Comparison of ENCODE assay signal across 9 cellular contexts in genomic region chr22:36262332-36262731, GRCh38. TPM values are rescaled to one million over a fixed set of nuclear protein-coding genes. Genes with fewer than 3 reads are reported as not detected.
DNase-seq lines count a peak whose midpoint lies in the region; ATAC-seq, FAIRE-seq and TF ChIP-seq lines count a peak whose summit lies in the region.
"Not testable (repeated sequence)": the region's sequence is repeated elsewhere in the genome, so short reads cannot be mapped to it uniquely, and the experiment has no call there.
"Had no signal": no experiment of that assay in that cellular context is flagged by ENCODE, and none has a peak within 500 bp of the region (broad histone marks: within the 10 kb centered on the region; RNA-seq: fewer than 3 reads in every experiment).

No MANE protein-coding gene starts in this region.

- not testable (repeated sequence) for H3K79me2 ChIP-seq in GM12878 (ENCODE audit: control insufficient read depth, insufficient read depth, low read length)

- peak; percentile 76 for FAIRE-seq in GM12878 (lab: Jason Lieb, UNC)

- not testable (repeated sequence) for TF ChIP-seq CTCF in GM12878 (IDR thresholded peaks at IDR 0.05 in 2 of 3, conservative IDR thresholded peaks at IDR 0.05 in 1 of 3; ENCODE audit: control insufficient read depth in 2 of 3, extremely low read depth in 1 of 3, insufficient read depth in 1 of 3, low read depth in 3 of 3, low read length in 3 of 3); natural killer cell (IDR thresholded peaks at IDR 0.05); testis (IDR thresholded peaks at IDR 0.05)

- not testable (repeated sequence) for TF ChIP-seq RAD21 in GM12878 (IDR thresholded peaks at IDR 0.05; ENCODE audit: insufficient read depth, low read depth, low read length)

- H3K9me3 Mint-ChIP-seq in activated CD4-positive, alpha-beta T cell treated with anti-CD3 and anti-CD28 coated beads, Interleukin-2, amount 10 ng/mL, durations not matched to agents 24 days and 14 days; activated naive CD4-positive, alpha-beta T cell treated with anti-CD3 and anti-CD28 coated beads, Interleukin-2, amount 50 U/mL, for 24 hours; effector memory CD8-positive, alpha-beta T cell; natural killer cell: not testable (repeated sequence)

- peaks cover 23% of the 10 kb centered on the region for H3K4me1 Mint-ChIP-seq in activated CD4-positive, alpha-beta T cell treated with anti-CD3 and anti-CD28 coated beads, Interleukin-2, amount 10 ng/mL, durations not matched to agents 24 days and 14 days
- H3K4me1 Mint-ChIP-seq in activated naive CD4-positive, alpha-beta T cell treated with anti-CD3 and anti-CD28 coated beads, Interleukin-2, amount 50 U/mL, for 24 hours = peaks cover 18% of the 10 kb centered on the region
- peaks cover 19 to 24% of the 10 kb centered on the region in 2 donors for H3K4me1 Mint-ChIP-seq in effector memory CD8-positive, alpha-beta T cell (ENCODE audit: low read depth in 2 of 2)
- peaks cover 17 to 25% of the 10 kb centered on the region in 2 donors for H3K4me1 Mint-ChIP-seq in natural killer cell

- not testable (repeated sequence) for TF ChIP-seq EP300 in GM12878 (IDR thresholded peaks at IDR 0.05; ENCODE audit: borderline replicate concordance in 1 of 2, control insufficient read depth in 1 of 2, low read depth in 2 of 2, low read length in 2 of 2)

- H3K4me3 ChIP-seq in GM12878, testis: not testable (repeated sequence)

- not testable (repeated sequence) for ATAC-seq in GM12878; effector memory CD8-positive, alpha-beta T cell (replicated peaks); natural killer cell

- in situ Hi-C loops in GM12878 (cut with MboI) = not testable (repeated sequence)

- RAD21 ChIA-PET in GM12878 (lab: Charles Lee; ENCODE audit: unreplicated experiment) = not testable (repeated sequence)

- H3K4me1 ChIP-seq in GM12878 (ENCODE audit: control insufficient read depth, insufficient read depth, low read length) = peaks cover 16% of the 10 kb centered on the region
- H3K4me1 ChIP-seq in testis = peaks cover 24% of the 10 kb centered on the region

- H2AFZ ChIP-seq in GM12878 (ENCODE audit: control insufficient read depth, low read depth, low read length) = not testable (repeated sequence)

- POLR2A ChIA-PET in GM12878 (lab: Charles Lee) = not testable (repeated sequence)

- H3K9me3 ChIP-seq in GM12878 (replicated peaks; ENCODE audit: control insufficient read depth, insufficient read depth, low read length); testis: not testable (repeated sequence)

- DNase-seq in activated CD4-positive, alpha-beta T cell treated with anti-CD3 and anti-CD28 coated beads, Interleukin-2, amount 10 ng/mL, durations not matched to agents 24 days and 14 days; GM12878 (ENCODE audit: low read depth, low spot score); effector memory CD8-positive, alpha-beta T cell; natural killer cell; testis: not testable (repeated sequence)
- DNase-seq in posterior vena cava (ENCODE audit: low spot score) = peak; percentile 72

- H3K27me3 Mint-ChIP-seq in activated CD4-positive, alpha-beta T cell treated with anti-CD3 and anti-CD28 coated beads, Interleukin-2, amount 10 ng/mL, durations not matched to agents 24 days and 14 days; activated naive CD4-positive, alpha-beta T cell treated with anti-CD3 and anti-CD28 coated beads, Interleukin-2, amount 50 U/mL, for 24 hours; effector memory CD8-positive, alpha-beta T cell; natural killer cell (ENCODE audit: low read depth in 2 of 2): not testable (repeated sequence)

- H3K36me3 Mint-ChIP-seq in activated CD4-positive, alpha-beta T cell treated with anti-CD3 and anti-CD28 coated beads, Interleukin-2, amount 10 ng/mL, durations not matched to agents 24 days and 14 days (ENCODE audit: low read depth) = peaks cover 76% of the 10 kb centered on the region
- peaks cover 16% of the 10 kb centered on the region for H3K36me3 Mint-ChIP-seq in activated naive CD4-positive, alpha-beta T cell treated with anti-CD3 and anti-CD28 coated beads, Interleukin-2, amount 50 U/mL, for 24 hours
- H3K36me3 Mint-ChIP-seq in effector memory CD8-positive, alpha-beta T cell (ENCODE audit: insufficient read depth) = peaks cover 69% of the 10 kb centered on the region
- not testable (repeated sequence) for H3K36me3 Mint-ChIP-seq in natural killer cell

- not testable (repeated sequence) for TF ChIP-seq POLR2A in GM12878 (IDR thresholded peaks at IDR 0.05; ENCODE audit: low read depth, low read length); testis (IDR thresholded peaks at IDR 0.05)

- not testable (repeated sequence) for H3K4me3 Mint-ChIP-seq in activated CD4-positive, alpha-beta T cell treated with anti-CD3 and anti-CD28 coated beads, Interleukin-2, amount 10 ng/mL, durations not matched to agents 24 days and 14 days; activated naive CD4-positive, alpha-beta T cell treated with anti-CD3 and anti-CD28 coated beads, Interleukin-2, amount 50 U/mL, for 24 hours; effector memory CD8-positive, alpha-beta T cell; natural killer cell

- H3K27ac ChIP-seq in GM12878 (ENCODE audit: control insufficient read depth, insufficient read depth) = not testable (repeated sequence)
- peak overlapping the region; percentile 61 to 65 for H3K27ac ChIP-seq in testis

- intact Hi-C loops in activated CD4-positive, alpha-beta T cell treated with anti-CD3 and anti-CD28 coated beads, Interleukin-2, amount 10 ng/mL, durations not matched to agents 24 days and 14 days (cut with micrococcal nuclease); GM12878 (cut with micrococcal nuclease; ENCODE audit: unreplicated experiment); natural killer cell (cut with micrococcal nuclease); posterior vena cava (cut with DNase I); testis (cut with DNase I; ENCODE audit: low total_unique reads): not testable (repeated sequence)

- not testable (repeated sequence) for H3K4me2 ChIP-seq in GM12878 (ENCODE audit: control insufficient read depth, insufficient read depth)

- H3K9ac ChIP-seq in GM12878 (ENCODE audit: control insufficient read depth, insufficient read depth, low read length) = not testable (repeated sequence)

- not testable (repeated sequence) for BruUV-seq in GM12878 (replicated peaks; lab: Mats Ljungman, UMichigan)

- not testable (repeated sequence) for H4K20me1 ChIP-seq in GM12878 (ENCODE audit: control insufficient read depth, insufficient read depth)

- SMC1A ChIA-PET in GM12878 (lab: Charles Lee; ENCODE audit: uncharacterized antibody, unreplicated experiment) = not testable (repeated sequence)

- peaks cover 6 to 19% of the 10 kb centered on the region in 2 experiments for H3K36me3 ChIP-seq in GM12878 (ENCODE audit: control insufficient read depth in 2 of 2, insufficient read depth in 2 of 2, low read length in 1 of 2)
- not testable (repeated sequence) for H3K36me3 ChIP-seq in testis (ENCODE audit: low read depth, missing control alignments)

- H3K27ac Mint-ChIP-seq in activated CD4-positive, alpha-beta T cell treated with anti-CD3 and anti-CD28 coated beads, Interleukin-2, amount 10 ng/mL, durations not matched to agents 24 days and 14 days = peak overlapping the region; percentile 41
- peak overlapping the region; percentile 39 for H3K27ac Mint-ChIP-seq in activated naive CD4-positive, alpha-beta T cell treated with anti-CD3 and anti-CD28 coated beads, Interleukin-2, amount 50 U/mL, for 24 hours
- peak overlapping the region; percentile 35 to 62 for H3K27ac Mint-ChIP-seq in effector memory CD8-positive, alpha-beta T cell
- peak overlapping the region; percentile 21 to 36 for H3K27ac Mint-ChIP-seq in natural killer cell

- not testable (repeated sequence) for H3K27me3 ChIP-seq in GM12878 (replicated peaks in 1 of 2; ENCODE audit: control insufficient read depth in 2 of 2, insufficient read depth in 2 of 2, low read length in 1 of 2); testis

- CTCF ChIA-PET in GM12878 (lab: Yijun Ruan, JAX) = interaction anchor here (0.9 to 2.3 kb wide), 2 partner anchors 15 to 23 kb away, joined by 3 to 13 read pairs; partner anchors contain the start of gene APOL2

- 95% methylated on average over 2 of the region's 2 CpGs for WGBS in GM12878 (ENCODE audit: insufficient coverage, insufficient replicate concordance, low lambda C conversion rate, missing lambda C conversion rate)
- WGBS in testis, 2 donors = 100% methylated on average over 2 of the region's 2 CpGs

RNA-seq across cellular contexts. Expression of gene APOL1, which starts 9.4 kb away (rescaled TPM):
- 36.2 and 37.3 TPM in 2 replicates for total RNA-seq in activated CD4-positive, alpha-beta T cell treated with anti-CD3 and anti-CD28 coated beads, Interleukin-2, amount 10 ng/mL, durations not matched to agents 24 days and 14 days
- 27.2 and 29.3 TPM in 2 replicates for total RNA-seq in GM12878 (2013; cell fraction: nucleolus; rRNA removed)
- 13.7 and 14.4 TPM in 2 replicates for total RNA-seq in GM12878 (2014; rRNA removed)
- 12.6 and 13.1 TPM in 2 replicates for total RNA-seq in GM12878 (2014; rRNA removed; fragmentation: Illumina TruSeq; extraction: Trizol)
- total RNA-seq in GM12878 (2021) = 27.4 and 28.6 TPM in 2 replicates
- polyA plus RNA-seq in GM12878 (2011; ENCODE audit: low read depth) = 63.5 TPM
- 27.2 and 42.0 TPM in 2 replicates for polyA plus RNA-seq in GM12878 (2011; rRNA removed)
- polyA plus RNA-seq in GM12878 (2011; cell fraction: cytosol; rRNA removed) = 38.4 and 39.9 TPM in 2 replicates
- 65.7 and 104 TPM in 2 replicates for polyA plus RNA-seq in GM12878 (2011; cell fraction: nucleus; rRNA removed)
- 68.7 and 73.3 TPM in 2 replicates for polyA plus RNA-seq in GM12878 (2012)
- polyA plus RNA-seq in GM12878 (2014; fragmentation: Illumina TruSeq; extraction: Trizol) = 20.6 and 25.3 TPM in 2 replicates
- polyA plus RNA-seq in GM12878 (2014; fragmentation: Nextera tagmentation; extraction: Ambion mirVana) = 10 to 100 TPM in 1 of 2 experiments, 1 to 10 TPM in 1; 9.0 to 10.7 TPM
- polyA plus RNA-seq in GM12878 (2014; rRNA removed) = 18.3 and 18.7 TPM in 2 replicates
- polyA plus RNA-seq in GM12878 (2016; fragmentation: Nextera tagmentation; extraction: Ambion mirVana) = 10 to 100 TPM; 17.2 to 18.0 TPM
- 33.8 and 34.1 TPM in 2 replicates for polyA minus RNA-seq in GM12878 (2011; rRNA and poly(A)+ RNA removed)
- polyA minus RNA-seq in GM12878 (2011; cell fraction: cytosol; rRNA and poly(A)+ RNA removed) = 11.8 and 16.4 TPM in 2 replicates
- polyA minus RNA-seq in GM12878 (2011; cell fraction: nucleus; rRNA and poly(A)+ RNA removed) = 15.2 and 21.3 TPM in 2 replicates
- 10 to 100 TPM; 39.5 to 51.2 (median 49.6) TPM for total RNA-seq in natural killer cell
- total RNA-seq in posterior vena cava = 10 to 100 TPM; 39.9 to 69.3 TPM
- 1 to 10 TPM; 5.0 to 9.4 TPM for total RNA-seq in testis
- polyA plus RNA-seq in testis (ENCODE audit: insufficient read depth, low read depth, low replicate concordance) = 24.4 TPM
- total RNA-seq: H1, H9 had no signal
- polyA plus RNA-seq: H1 had no signal

RNA-seq across cellular contexts. Expression of gene APOL2, which starts 23.0 kb away (rescaled TPM):
- 52.0 and 58.6 TPM in 2 replicates for total RNA-seq in activated CD4-positive, alpha-beta T cell treated with anti-CD3 and anti-CD28 coated beads, Interleukin-2, amount 10 ng/mL, durations not matched to agents 24 days and 14 days
- total RNA-seq in GM12878 (2013; cell fraction: nucleolus; rRNA removed) = 49.8 and 51.5 TPM in 2 replicates
- 25.1 and 26.6 TPM in 2 replicates for total RNA-seq in GM12878 (2014; rRNA removed)
- 27.0 and 27.3 TPM in 2 replicates for total RNA-seq in GM12878 (2014; rRNA removed; fragmentation: Illumina TruSeq; extraction: Trizol)
- 29.0 and 32.9 TPM in 2 replicates for total RNA-seq in GM12878 (2021)
- polyA plus RNA-seq in GM12878 (2011; ENCODE audit: low read depth) = 33.3 TPM
- 32.6 and 39.9 TPM in 2 replicates for polyA plus RNA-seq in GM12878 (2011; rRNA removed)
- 46.3 and 57.5 TPM in 2 replicates for polyA plus RNA-seq in GM12878 (2011; cell fraction: cytosol; rRNA removed)
- polyA plus RNA-seq in GM12878 (2011; cell fraction: nucleus; rRNA removed) = 60.3 and 68.3 TPM in 2 replicates
- polyA plus RNA-seq in GM12878 (2012) = 50.1 and 55.3 TPM in 2 replicates
- polyA plus RNA-seq in GM12878 (2014; fragmentation: Illumina TruSeq; extraction: Trizol) = 22.3 and 24.9 TPM in 2 replicates
- 10 to 100 TPM in 1 of 2 experiments, 1 to 10 TPM in 1; 4.4 to 14.7 TPM for polyA plus RNA-seq in GM12878 (2014; fragmentation: Nextera tagmentation; extraction: Ambion mirVana)
- polyA plus RNA-seq in GM12878 (2014; rRNA removed) = 26.9 and 27.4 TPM in 2 replicates
- 10 to 100 TPM; 12.3 to 13.7 TPM for polyA plus RNA-seq in GM12878 (2016; fragmentation: Nextera tagmentation; extraction: Ambion mirVana)
- 65.0 and 103 TPM in 2 replicates for polyA minus RNA-seq in GM12878 (2011; rRNA and poly(A)+ RNA removed)
- polyA minus RNA-seq in GM12878 (2011; cell fraction: cytosol; rRNA and poly(A)+ RNA removed) = 17.5 and 18.0 TPM in 2 replicates
- 14.6 and 21.5 TPM in 2 replicates for polyA minus RNA-seq in GM12878 (2011; cell fraction: nucleus; rRNA and poly(A)+ RNA removed)
- 100 to 1,000 TPM in 1 of 3 donors, 10 to 100 TPM in 2; 51.7 to 112 (median 67.2) TPM for total RNA-seq in natural killer cell
- 10 to 100 TPM; 50.5 to 54.4 TPM for total RNA-seq in posterior vena cava
- 10 to 100 TPM; 19.5 to 34.5 TPM for total RNA-seq in testis
- 16.6 TPM for polyA plus RNA-seq in testis (ENCODE audit: insufficient read depth, low read depth, low replicate concordance)
